ENCODE assay signal across 8 cellular contexts in the genomic region with DNA sequence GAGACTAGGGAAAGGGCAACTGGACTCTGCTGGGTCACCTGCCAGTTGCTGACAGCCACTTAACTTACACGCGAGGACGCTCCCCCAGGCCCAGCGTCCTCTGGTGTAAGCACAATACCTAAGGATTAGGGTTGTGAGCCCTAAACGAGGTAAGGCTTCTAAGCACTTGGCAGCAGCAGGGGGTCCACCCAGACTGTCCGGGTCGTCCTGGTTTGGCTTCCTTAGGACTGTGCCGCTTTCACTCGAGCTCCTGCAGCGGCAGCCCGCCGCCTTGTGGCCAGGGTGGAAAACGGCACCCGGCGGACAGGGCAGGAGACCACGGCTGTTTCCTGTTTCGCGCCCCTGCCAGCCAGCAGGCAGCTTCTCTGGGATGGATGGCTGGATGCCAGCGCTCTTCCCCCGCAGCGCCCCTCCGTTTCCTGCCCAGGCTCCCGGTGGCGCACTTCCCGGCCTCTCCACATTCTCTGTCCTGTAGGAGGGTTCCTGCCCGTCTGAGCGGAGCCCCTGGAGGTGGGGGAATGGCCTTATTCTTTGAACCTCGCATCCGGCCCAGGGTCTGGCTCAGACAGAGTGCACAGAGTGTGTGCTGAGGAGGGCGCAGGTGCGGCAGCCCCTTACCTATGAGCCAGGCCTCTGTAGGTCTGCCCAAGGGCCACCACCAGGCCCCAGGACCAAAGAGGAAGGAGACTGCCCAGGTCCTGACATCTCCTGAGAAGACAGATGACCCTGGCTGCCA. TPM values are rescaled to one million over a fixed set of nuclear protein-coding genes. Genes with fewer than 3 reads are reported as not detected.
DNase-seq lines count a peak whose midpoint lies in the region; ATAC-seq and TF ChIP-seq lines count a peak whose summit lies in the region.

No MANE protein-coding gene starts in this region.

- peak; percentile 87 for TF ChIP-seq CTCF in mesothelial cell of epicardium (IDR thresholded peaks at IDR 0.05; ENCODE audit: unreplicated experiment)

- POLR2A ChIA-PET in activated CD4-positive, alpha-beta memory T cell treated with anti-CD3 and anti-CD28 coated beads, Interleukin-2, amount 10 ng/mL, durations not matched to agents 7 days and 5 days (lab: Charles Lee), result interaction anchor here (0.7 to 7.8 kb wide), 12 partner anchors 17 to 312 kb away, joined by 3 to 153 read pairs (median 4); a partner anchor contains a TSS

- ATAC-seq in HG03439 (IDR thresholded peaks at IDR 0.05; ENCODE audit: unreplicated experiment) (peak; percentile 34), HG03108 (IDR thresholded peaks at IDR 0.05; ENCODE audit: unreplicated experiment) (no peak)

- H3K27me3 Mint-ChIP-seq in activated CD4-positive, alpha-beta memory T cell treated with anti-CD3 and anti-CD28 coated beads, Interleukin-2, amount 10 ng/mL, durations not matched to agents 7 days and 5 days, result peaks cover 31% of the 10 kb centered on the region
- H3K27me3 Mint-ChIP-seq in mesothelial cell of epicardium (ENCODE audit: low read depth), result peaks cover 79% of the 10 kb centered on the region

- H3K4me3 Mint-ChIP-seq in activated CD4-positive, alpha-beta memory T cell treated with anti-CD3 and anti-CD28 coated beads, Interleukin-2, amount 10 ng/mL, durations not matched to agents 7 days and 5 days, result peak overlapping the region; percentile 70
- no peak overlapping the region for H3K4me3 Mint-ChIP-seq in mesothelial cell of epicardium

- no peak overlapping the region for H3K27ac Mint-ChIP-seq in activated CD4-positive, alpha-beta memory T cell treated with anti-CD3 and anti-CD28 coated beads, Interleukin-2, amount 10 ng/mL, durations not matched to agents 7 days and 5 days
- H3K27ac Mint-ChIP-seq in mesothelial cell of epicardium, result no peak overlapping the region

- no peaks in the 10 kb centered on the region for H3K9me3 Mint-ChIP-seq in activated CD4-positive, alpha-beta memory T cell treated with anti-CD3 and anti-CD28 coated beads, Interleukin-2, amount 10 ng/mL, durations not matched to agents 7 days and 5 days
- H3K9me3 Mint-ChIP-seq in mesothelial cell of epicardium, result no peaks in the 10 kb centered on the region

- no peaks in the 10 kb centered on the region for H3K36me3 Mint-ChIP-seq in activated CD4-positive, alpha-beta memory T cell treated with anti-CD3 and anti-CD28 coated beads, Interleukin-2, amount 10 ng/mL, durations not matched to agents 7 days and 5 days (ENCODE audit: low read depth)
- no peaks in the 10 kb centered on the region for H3K36me3 Mint-ChIP-seq in mesothelial cell of epicardium

- peaks cover 44% of the 10 kb centered on the region for H3K4me1 Mint-ChIP-seq in activated CD4-positive, alpha-beta memory T cell treated with anti-CD3 and anti-CD28 coated beads, Interleukin-2, amount 10 ng/mL, durations not matched to agents 7 days and 5 days
- H3K4me1 Mint-ChIP-seq in mesothelial cell of epicardium, result peaks cover 11% of the 10 kb centered on the region

- CTCF ChIA-PET in activated CD4-positive, alpha-beta memory T cell treated with anti-CD3 and anti-CD28 coated beads, Interleukin-2, amount 10 ng/mL, durations not matched to agents 7 days and 5 days (lab: Charles Lee), result interaction anchor here (0.6 to 4.7 kb wide), 22 partner anchors 11 to 297 kb away, joined by 3 to 105 read pairs (median 5); no protein-coding TSS in a partner anchor

- peak; percentile 70 for DNase-seq in EH (ENCODE audit: low read depth)
- DNase-seq in NCI-H774 (lab: John Stamatoyannopoulos, UW), result peak; percentile 76
- peak; percentile 82 for DNase-seq in activated CD4-positive, alpha-beta memory T cell treated with anti-CD3 and anti-CD28 coated beads, Interleukin-2, amount 10 ng/mL, durations not matched to agents 7 days and 5 days
- DNase-seq in effector CD8-positive, alpha-beta T cell (lab: John Stamatoyannopoulos, UW), result peak; percentile 55
- DNase-seq in mesothelial cell of epicardium (ENCODE audit: low spot score in 2 of 2, unreplicated experiment in 2 of 2), result peak; percentile 64 to 87
- peak; percentile 50 to 56 for DNase-seq in stimulated activated CD8-positive, alpha-beta memory T cell treated with anti-CD3 and anti-CD28 coated beads, Interleukin-4, amount 100 ng/mL, for 1 hour (ENCODE audit: low read depth in 2 of 2, low spot score in 1 of 2)

RNA-seq across cellular contexts. Expression of a gene that starts 47.0 kb away (rescaled TPM):
- total RNA-seq in activated CD4-positive, alpha-beta memory T cell treated with anti-CD3 and anti-CD28 coated beads, Interleukin-2, amount 10 ng/mL, durations not matched to agents 7 days and 5 days, result 100 to 1,000 TPM; 106 to 121 TPM
- total RNA-seq in mesothelial cell of epicardium, result 63.2 to 85.1 TPM (median 65.4 TPM) in 3 replicates
